Comparison of ENCODE assay signal across 18 cellular contexts in genomic region chr20:17798601-17799000, GRCh38.
DNase-seq lines count a peak whose midpoint lies in the region; ATAC-seq, FAIRE-seq and TF ChIP-seq lines count a peak whose summit lies in the region.
"Had no signal": no experiment of that assay in that cellular context is flagged by ENCODE, and none has a peak within 500 bp of the region (broad histone marks: within the 10 kb centered on the region; RNA-seq: fewer than 3 reads in every experiment).

No MANE protein-coding gene starts in this region.

- no peak overlapping the region for H3K4me2 ChIP-seq in HepG2 (ENCODE audit: low read depth, low read length)
- H3K4me2 ChIP-seq: BLaER1 had no signal

- H3K36me3 ChIP-seq in HepG2 (replicated peaks in 1 of 2; ENCODE audit: control insufficient read depth in 1 of 2, insufficient read depth in 2 of 2, low read length in 2 of 2) (no peaks in the 10 kb centered on the region), right lobe of liver (no peaks in the 10 kb centered on the region), kidney (ENCODE audit: control insufficient read depth in 1 of 2, insufficient read depth in 2 of 2, low read length in 2 of 2) (no peaks in the 10 kb centered on the region), Peyer's patch (no peaks in the 10 kb centered on the region)
- H3K36me3 ChIP-seq: BLaER1 had no signal

- H3K79me2 ChIP-seq in HepG2 (ENCODE audit: insufficient read depth, low read length) = no peaks in the 10 kb centered on the region

- DNase-seq in HepG2 (ENCODE audit: low spot score) (no peak), right lobe of liver (no peak), kidney (peak; percentile 24), T-helper 1 cell (no peak), Peyer's patch (no peak)
- DNase-seq: 8988T; CD4-positive, alpha-beta memory T cell; DMS153; DMS79; GDM1; GOT3; H7; HFFc6 had no signal

- no peaks in the 10 kb centered on the region for H3K36me3 Mint-ChIP-seq in nephron (ENCODE audit: low read depth)
- H3K36me3 Mint-ChIP-seq: CD14-positive monocyte; CD4-positive, alpha-beta memory T cell had no signal

- H3K27ac ChIP-seq in HepG2 (ENCODE audit: extremely low read length, insufficient read depth, low read length) (no peak overlapping the region), right lobe of liver (no peak overlapping the region), kidney (ENCODE audit: low read depth in 2 of 2, low read length in 2 of 2) (no peak overlapping the region), Peyer's patch (no peak overlapping the region)
- H3K27ac ChIP-seq: BLaER1 had no signal

- WGBS in HepG2 (ENCODE audit: low lambda C conversion rate) = 65% methylated on average over 1 of the region's 1 CpG
- no CpG with 5 or more reads among the region's 1 CpG for WGBS in right lobe of liver (ENCODE audit: insufficient coverage, low coverage, low lambda C conversion rate, missing lambda C conversion rate)

- peaks cover 51% of the 10 kb centered on the region for H3K4me1 ChIP-seq in HepG2 (ENCODE audit: insufficient read depth, low read length)
- H3K4me1 ChIP-seq in right lobe of liver = peaks cover 0 to 50% (median 21%) of the 10 kb centered on the region in 4 donors
- H3K4me1 ChIP-seq in kidney (ENCODE audit: control insufficient read depth in 1 of 2, insufficient read depth in 1 of 2, low read depth in 1 of 2, low read length in 2 of 2) = peaks cover 0 to 4% of the 10 kb centered on the region in 2 donors
- H3K4me1 ChIP-seq in Peyer's patch = no peaks in the 10 kb centered on the region

- no peaks in the 10 kb centered on the region for H4K20me1 ChIP-seq in HepG2 (ENCODE audit: insufficient read depth, low read length)
- H4K20me1 ChIP-seq: BLaER1 had no signal

- CTCF ChIA-PET in HepG2 (lab: Yijun Ruan, JAX; ENCODE audit: low intra/inter-chr PET ratio, low total read pairs) = no interaction called here

- H3K4me3 Mint-ChIP-seq in nephron = no peak overlapping the region
- H3K4me3 Mint-ChIP-seq: CD14-positive monocyte; CD4-positive, alpha-beta memory T cell; HFFc6 had no signal

- no TSS peak for BruUV-seq in HepG2 (replicated peaks; lab: Mats Ljungman, UMichigan)

- intact Hi-C loops in HepG2 (cut with micrococcal nuclease; ENCODE audit: unreplicated experiment) (no loop called here), right lobe of liver (cut with DNase I) (loop anchor here (10.0 kb wide), 3 partner anchors 84 to 114 kb away; partner anchors contain the start of gene RRBP1 (in 1 of the 2)), kidney (cut with DNase I) (no loop called here)

- no peak for TF ChIP-seq RAD21 in HepG2 (CRISPR knock-in tag; IDR thresholded peaks at IDR 0.05)

- no peak overlapping the region for H3K9ac ChIP-seq in HepG2 (ENCODE audit: insufficient read depth, low read depth, low read length)
- H3K9ac ChIP-seq in kidney (ENCODE audit: low read length in 2 of 2) = no peak overlapping the region
- H3K9ac ChIP-seq: BLaER1 had no signal

- H3K27me3 Mint-ChIP-seq in nephron (ENCODE audit: low read depth) = no peaks in the 10 kb centered on the region

- H3K4me3 ChIP-seq in HepG2 (replicated peaks in 1 of 3; ENCODE audit: insufficient read depth in 1 of 3, low read depth in 2 of 3, low read length in 3 of 3) (no peak overlapping the region), right lobe of liver (no peak overlapping the region), kidney (ENCODE audit: low read length in 2 of 2) (no peak overlapping the region), Peyer's patch (no peak overlapping the region)
- H3K4me3 ChIP-seq: BLaER1 had no signal

- H2AFZ ChIP-seq in HepG2 (ENCODE audit: low read length) = no peak overlapping the region

- no peak for FAIRE-seq in HepG2 (lab: Jason Lieb, UNC)
- no peak for FAIRE-seq in kidney (lab: Jason Lieb, UNC)

- TF ChIP-seq CTCF in HepG2 (CRISPR knock-in tag; IDR thresholded peaks at IDR 0.05) (no peak), right lobe of liver (IDR thresholded peaks at IDR 0.05) (no peak), kidney (IDR thresholded peaks at IDR 0.05; ENCODE audit: borderline replicate concordance, extremely low read depth, insufficient read depth) (no peak), nephron (IDR thresholded peaks at IDR 0.05; ENCODE audit: unreplicated experiment in 3 of 3) (no peak), Peyer's patch (IDR thresholded peaks at IDR 0.05) (no peak)

- H3K9me3 ChIP-seq in HepG2 (ENCODE audit: low read length) (peaks cover 10% of the 10 kb centered on the region), right lobe of liver (no peaks in the 10 kb centered on the region), kidney (ENCODE audit: control insufficient read depth in 1 of 2, low read length in 2 of 2) (no peaks in the 10 kb centered on the region), Peyer's patch (no peaks in the 10 kb centered on the region)

- peaks cover 12% of the 10 kb centered on the region for H3K4me1 Mint-ChIP-seq in nephron

- TF ChIP-seq EP300 in HepG2 (IDR thresholded peaks at IDR 0.05; ENCODE audit: low read depth in 2 of 2, low read length in 2 of 2) (no peak), HepG2 (CRISPR knock-in tag; IDR thresholded peaks at IDR 0.05; ENCODE audit: borderline replicate concordance) (no peak)

- ATAC-seq in HepG2 = no peak
- ATAC-seq in right lobe of liver = no peak
- no peak for ATAC-seq in HG03039 (IDR thresholded peaks at IDR 0.05; ENCODE audit: unreplicated experiment)
- ATAC-seq: HCT116 had no signal

- POLR2A ChIA-PET in HepG2 (lab: Yijun Ruan, JAX) = no interaction called here

- H3K27ac Mint-ChIP-seq in nephron = peak overlapping the region; percentile 9 to 58 (median 56)
- H3K27ac Mint-ChIP-seq: CD14-positive monocyte; CD4-positive, alpha-beta memory T cell; HFFc6 had no signal

- H3K27me3 ChIP-seq in HepG2 (ENCODE audit: control insufficient read depth in 1 of 2, insufficient read depth in 2 of 2, low read length in 2 of 2) = peaks cover 0 to 25% of the 10 kb centered on the region in 2 experiments; a peak in 1 of 5 replicates
- no peaks in the 10 kb centered on the region for H3K27me3 ChIP-seq in right lobe of liver
- H3K27me3 ChIP-seq in Peyer's patch = no peaks in the 10 kb centered on the region
- H3K27me3 ChIP-seq: BLaER1 had no signal

- in situ Hi-C loops in HepG2 (cut with HindIII; ENCODE audit: extremely low pct_ligation_motif_present, low pct_unique_long_range_greater_than_20kb) = no loop called here

- H3K9me3 Mint-ChIP-seq in nephron = peaks cover 13% of the 10 kb centered on the region
- H3K9me3 Mint-ChIP-seq: HFFc6 had no signal

- TF ChIP-seq POLR2A in HepG2 (IDR thresholded peaks at IDR 0.05; ENCODE audit: insufficient read depth in 1 of 2, low read depth in 2 of 2, low read length in 2 of 2) (no peak), right lobe of liver (IDR thresholded peaks at IDR 0.05) (no peak), Peyer's patch (IDR thresholded peaks at IDR 0.05) (no peak)

TF ChIP-seq in HepG2, 621 proteins besides CTCF, POLR2A, EP300 and RAD21:
- TF ChIP-seq HHEX (CRISPR knock-in tag; IDR thresholded peaks at IDR 0.05) (0 out of 2 replicates have a peak, but pooled peaks have one; percentile 6), IRX3 (CRISPR knock-in tag; IDR thresholded peaks at IDR 0.05; ENCODE audit: borderline replicate concordance, low read depth) (no peak)

Comparison
In these comparisons a context has a peak if more than half of its experiments do, and no peak if none do; other contexts are left out.
1. intact Hi-C loops: an anchor here in right lobe of liver (10.0 kb wide); none called in HepG2 and kidney.